ENCODE assay signal across 33 cellular contexts in the genomic region with DNA sequence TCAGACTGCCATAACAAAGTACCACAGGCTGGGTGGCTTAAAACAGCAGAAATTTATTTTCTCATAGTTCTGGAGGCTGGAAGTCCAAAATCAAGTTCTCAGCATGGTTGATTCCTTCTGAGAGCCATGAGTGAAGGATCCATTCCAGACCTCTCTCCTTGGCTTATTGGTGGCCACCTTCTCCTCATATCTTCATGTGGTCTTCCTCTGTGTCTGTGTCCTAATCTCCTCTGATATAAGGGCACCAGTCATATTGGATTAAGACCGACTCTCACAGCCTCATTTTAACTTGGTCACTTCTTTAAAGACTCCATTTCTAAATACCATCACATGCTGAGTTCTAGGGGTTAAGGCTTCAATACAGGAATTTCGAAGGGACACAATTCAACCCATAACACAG.
"Had no signal": no experiment of that assay in that cellular context is flagged by ENCODE, and none has a peak within 500 bp of the region (broad histone marks: within the 10 kb centered on the region; RNA-seq: fewer than 3 reads in every experiment).

No MANE protein-coding gene starts in this region.

- ATAC-seq: activated naive CD4-positive, alpha-beta T cell treated with anti-CD3 and anti-CD28 coated beads, Interleukin-2, amount 50 U/mL, for 72 hours; activated naive CD8-positive, alpha-beta T cell treated with anti-CD3 and anti-CD28 coated beads, Interleukin-2, amount 50 U/mL, for 24 hours; activated T-cell treated with anti-CD3 and anti-CD28 coated beads, Interleukin-2, amount 50 U/mL, for 4 hours; activated T-cell treated with anti-CD3 and anti-CD28 coated beads, Interleukin-2, amount 50 U/mL, for 72 hours; activated T-helper 17 cell treated with anti-CD3 and anti-CD28 coated beads, Interleukin-2, amount 50 U/mL, for 72 hours; body of pancreas had no signal

- H3K36me3 ChIP-seq: adrenal gland, ascending aorta, brain microvascular endothelial cell, breast epithelium, cardiac muscle cell had no signal

- H3K4me3 ChIP-seq: adrenal gland, ascending aorta, body of pancreas, breast epithelium, cardiac muscle cell had no signal

- H3K4me1 ChIP-seq: adrenal gland, ascending aorta, body of pancreas, breast epithelium had no signal

- H3K27ac ChIP-seq: adrenal gland, ascending aorta, body of pancreas, brain microvascular endothelial cell, breast epithelium, cardiac muscle cell had no signal

- H3K27me3 ChIP-seq: adrenal gland, ascending aorta, body of pancreas, brain microvascular endothelial cell, cardiac muscle cell had no signal

- DNase-seq: activated effector memory CD4-positive, alpha-beta T cell treated with anti-CD3 and anti-CD28 coated beads, Interleukin-2, amount 50 U/mL, for 16 hours; activated effector memory CD4-positive, alpha-beta T cell treated with Interleukin-2 at 50 U/mL for 16 hours; activated gamma-delta T cell; activated gamma-delta T cell treated with Interleukin-2 at 50 U/mL for 16 hours; activated naive CD4-positive, alpha-beta T cell; activated naive CD4-positive, alpha-beta T cell treated with anti-CD3 and anti-CD28 coated beads for 36 hours; activated naive CD4-positive, alpha-beta T cell treated with anti-CD3 and anti-CD28 coated beads, Interleukin-2, amount 10 ng/mL, durations not matched to agents 7 days and 5 days; activated naive CD4-positive, alpha-beta T cell treated with anti-CD3 and anti-CD28 coated beads, Interleukin-2, amount 50 U/mL, for 16 hours; activated naive CD4-positive, alpha-beta T cell treated with Interleukin-2 at 50 U/mL for 16 hours; activated naive CD8-positive, alpha-beta T cell treated with anti-CD3 and anti-CD28 coated beads for 36 hours; activated naive CD8-positive, alpha-beta T cell treated with anti-CD3 and anti-CD28 coated beads, Interleukin-2, amount 10 ng/mL, durations not matched to agents 7 days and 5 days; activated naive CD8-positive, alpha-beta T cell treated with anti-CD3 and anti-CD28 coated beads, Interleukin-2, amount 50 U/mL, for 24 hours; activated T-cell treated with anti-CD3 and anti-CD28 coated beads, Interleukin-2, amount 50 U/mL, for 4 hours; activated T-cell treated with anti-CD3 and anti-CD28 coated beads, Interleukin-2, amount 50 U/mL, for 48 hours; activated T-cell treated with anti-CD3 and anti-CD28 coated beads, Interleukin-2, amount 50 U/mL, for 72 hours; adrenal gland; amniotic stem cell; amygdala; anterior cingulate cortex; aorta; body of pancreas; brain microvascular endothelial cell; caudate nucleus; central memory CD4-positive, alpha-beta T cell; cerebellar nuclear complex had no signal

- FAIRE-seq: astrocyte, bronchial epithelial cell, colon had no signal

- H3K9me3 ChIP-seq: body of pancreas had no signal
